Comparison of ENCODE assay signal across 2 cellular contexts in genomic region chr10:116802876-116803275, GRCh38.
TF ChIP-seq lines count a peak whose summit lies in the region.

No MANE protein-coding gene starts in this region.

TF ChIP-seq in HepG2, 621 proteins besides CTCF, POLR2A, EP300 and RAD21:
- no peak for TF ChIP-seq ZMYM2 (CRISPR knock-in tag; IDR thresholded peaks at IDR 0.05)
- TF ChIP-seq ZKSCAN1 (IDR thresholded peaks at IDR 0.05; ENCODE audit: low read length), result no peak
- no peak for TF ChIP-seq ZNF510 (CRISPR knock-in tag; IDR thresholded peaks at IDR 0.05; ENCODE audit: low read depth)
- no peak for TF ChIP-seq ZNF331 (CRISPR knock-in tag; IDR thresholded peaks at IDR 0.05)
- no peak for TF ChIP-seq SNAI1 (CRISPR knock-in tag; IDR thresholded peaks at IDR 0.05; ENCODE audit: borderline replicate concordance)
- no peak for TF ChIP-seq TARDBP (CRISPR knock-in tag; IDR thresholded peaks at IDR 0.05)
- TF ChIP-seq ZNF10 (CRISPR knock-in tag; IDR thresholded peaks at IDR 0.05; ENCODE audit: borderline replicate concordance, low read depth), result no peak
- no peak for TF ChIP-seq ZNF670 (CRISPR knock-in tag; IDR thresholded peaks at IDR 0.05; ENCODE audit: borderline replicate concordance)
- no peak for TF ChIP-seq THRA (CRISPR knock-in tag; IDR thresholded peaks at IDR 0.05; ENCODE audit: borderline replicate concordance)
- TF ChIP-seq ZFP41 (CRISPR knock-in tag; IDR thresholded peaks at IDR 0.05; ENCODE audit: borderline replicate concordance), result no peak
- TF ChIP-seq HOXA7 (CRISPR knock-in tag; IDR thresholded peaks at IDR 0.05), result no peak
- TF ChIP-seq JUND (CRISPR knock-in tag; IDR thresholded peaks at IDR 0.05), result no peak
- TF ChIP-seq ZNF556 (CRISPR knock-in tag; IDR thresholded peaks at IDR 0.05; ENCODE audit: borderline replicate concordance), result no peak
- no peak for TF ChIP-seq ZNF414 (CRISPR knock-in tag; IDR thresholded peaks at IDR 0.05)
- no peak for TF ChIP-seq ZNF652 (CRISPR knock-in tag; IDR thresholded peaks at IDR 0.05; ENCODE audit: borderline replicate concordance, low read depth)
- TF ChIP-seq CSRNP2 (CRISPR knock-in tag; conservative IDR thresholded peaks at IDR 0.05; ENCODE audit: low read depth), result no peak
- TF ChIP-seq ZSCAN5A (CRISPR knock-in tag; IDR thresholded peaks at IDR 0.05; ENCODE audit: borderline replicate concordance), result no peak
- TF ChIP-seq TRIM24 (CRISPR knock-in tag; IDR thresholded peaks at IDR 0.05), result no peak
- no peak for TF ChIP-seq ZMYM4 (CRISPR knock-in tag; IDR thresholded peaks at IDR 0.05)
TF ChIP-seq in HepG2: peak in this region for 0.

TF ChIP-seq in H1, 55 proteins besides CTCF, POLR2A, EP300 and RAD21:
- TF ChIP-seq JUN (IDR thresholded peaks at IDR 0.05; ENCODE audit: low read depth, low read length), result no peak
- no peak for TF ChIP-seq ATF2 (IDR thresholded peaks at IDR 0.05; ENCODE audit: low read length)
- no peak for TF ChIP-seq RNF2 (IDR thresholded peaks at IDR 0.05; ENCODE audit: borderline replicate concordance, low read depth, low read length, missing control alignments, poor library complexity, severe bottlenecking)
- TF ChIP-seq CHD1 (IDR thresholded peaks at IDR 0.05; ENCODE audit: low read depth, low read length), result no peak
- TF ChIP-seq FOSL1 (IDR thresholded peaks at IDR 0.05; ENCODE audit: insufficient read depth, low read depth, low read length), result no peak
- no peak for TF ChIP-seq NRF1 (IDR thresholded peaks at IDR 0.05; ENCODE audit: low read depth, low read length)
- TF ChIP-seq SIRT6 (IDR thresholded peaks at IDR 0.05; ENCODE audit: low read length), result no peak
- TF ChIP-seq JUND (IDR thresholded peaks at IDR 0.05; ENCODE audit: low read length), result no peak
- TF ChIP-seq ZNF274 (IDR thresholded peaks at IDR 0.05; ENCODE audit: borderline replicate concordance, extremely low read depth, low read length), result no peak
- no peak for TF ChIP-seq MAX (IDR thresholded peaks at IDR 0.05)
- no peak for TF ChIP-seq KDM5A (IDR thresholded peaks at IDR 0.05; ENCODE audit: low read length)
- TF ChIP-seq E2F6 (IDR thresholded peaks at IDR 0.05), result no peak
- no peak for TF ChIP-seq TAF1 (IDR thresholded peaks at IDR 0.05; ENCODE audit: low read depth, low read length)
- TF ChIP-seq CBX5 (IDR thresholded peaks at IDR 0.05; ENCODE audit: low read depth, low read length), result no peak
- TF ChIP-seq YY1 (IDR thresholded peaks at IDR 0.05; ENCODE audit: low read depth, low read length), result no peak
- TF ChIP-seq CHD2 (IDR thresholded peaks at IDR 0.05; ENCODE audit: low read length), result no peak
- no peak for TF ChIP-seq SIN3A (conservative IDR thresholded peaks at IDR 0.05 in 1 of 2, IDR thresholded peaks at IDR 0.05 in 1 of 2; ENCODE audit: low read depth in 1 of 2, low read length in 2 of 2)
- no peak for TF ChIP-seq SP2 (IDR thresholded peaks at IDR 0.05; ENCODE audit: low read length)
- no peak for TF ChIP-seq TEAD4 (IDR thresholded peaks at IDR 0.05; ENCODE audit: low read depth, low read length)
- no peak for TF ChIP-seq BCL11A (IDR thresholded peaks at IDR 0.05; ENCODE audit: low read depth in 2 of 2, low read length in 2 of 2)
